Comparison of ENCODE assay signal across 1 cellular context in the genomic region with DNA sequence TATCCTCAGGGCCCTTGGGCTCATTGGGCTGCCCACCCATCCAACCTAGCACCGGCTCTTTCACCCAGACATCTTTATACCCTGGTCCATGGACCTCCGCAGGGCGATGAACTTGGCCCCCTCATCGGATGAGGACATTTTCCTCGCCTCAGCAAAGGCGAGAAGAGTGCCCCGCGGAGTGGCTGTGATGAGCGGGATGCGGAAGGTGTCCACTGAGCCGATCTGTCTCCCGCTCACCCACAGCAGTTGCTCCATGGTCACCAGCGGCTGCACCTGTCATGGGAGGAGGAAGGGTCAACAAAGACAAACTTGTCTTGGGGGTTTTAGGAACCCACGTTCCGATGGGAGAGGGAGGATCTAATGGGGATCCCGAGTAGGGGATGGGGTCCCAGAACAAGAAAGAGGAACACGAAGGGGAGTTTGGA.
TF ChIP-seq lines count a peak whose summit lies in the region.

No MANE protein-coding gene starts in this region.

TF ChIP-seq in GM12878, 131 proteins besides CTCF, POLR2A, EP300 and RAD21:
- TF ChIP-seq DPF2 (IDR thresholded peaks at IDR 0.05), result no peak
- TF ChIP-seq, protein P1, sequence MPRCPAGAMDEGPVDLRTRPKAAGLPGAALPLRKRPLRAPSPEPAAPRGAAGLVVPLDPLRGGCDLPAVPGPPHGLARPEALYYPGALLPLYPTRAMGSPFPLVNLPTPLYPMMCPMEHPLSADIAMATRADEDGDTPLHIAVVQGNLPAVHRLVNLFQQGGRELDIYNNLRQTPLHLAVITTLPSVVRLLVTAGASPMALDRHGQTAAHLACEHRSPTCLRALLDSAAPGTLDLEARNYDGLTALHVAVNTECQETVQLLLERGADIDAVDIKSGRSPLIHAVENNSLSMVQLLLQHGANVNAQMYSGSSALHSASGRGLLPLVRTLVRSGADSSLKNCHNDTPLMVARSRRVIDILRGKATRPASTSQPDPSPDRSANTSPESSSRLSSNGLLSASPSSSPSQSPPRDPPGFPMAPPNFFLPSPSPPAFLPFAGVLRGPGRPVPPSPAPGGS (IDR thresholded peaks at IDR 0.05; ENCODE audit: borderline replicate concordance, insufficient read depth, low read depth, low read length, poor library complexity, severe bottlenecking), result no peak
- TF ChIP-seq ZNF207 (IDR thresholded peaks at IDR 0.05; ENCODE audit: borderline replicate concordance), result no peak
- TF ChIP-seq, protein P2, sequence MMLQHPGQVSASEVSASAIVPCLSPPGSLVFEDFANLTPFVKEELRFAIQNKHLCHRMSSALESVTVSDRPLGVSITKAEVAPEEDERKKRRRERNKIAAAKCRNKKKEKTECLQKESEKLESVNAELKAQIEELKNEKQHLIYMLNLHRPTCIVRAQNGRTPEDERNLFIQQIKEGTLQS (IDR thresholded peaks at IDR 0.05; ENCODE audit: borderline replicate concordance, extremely low read depth, low read depth, low read length), result no peak
- no peak for TF ChIP-seq NRF1 (conservative IDR thresholded peaks at IDR 0.05; ENCODE audit: low read depth, low read length)
- no peak for TF ChIP-seq BRCA1 (IDR thresholded peaks at IDR 0.05; ENCODE audit: low read depth, low read length)
- TF ChIP-seq, protein P3, sequence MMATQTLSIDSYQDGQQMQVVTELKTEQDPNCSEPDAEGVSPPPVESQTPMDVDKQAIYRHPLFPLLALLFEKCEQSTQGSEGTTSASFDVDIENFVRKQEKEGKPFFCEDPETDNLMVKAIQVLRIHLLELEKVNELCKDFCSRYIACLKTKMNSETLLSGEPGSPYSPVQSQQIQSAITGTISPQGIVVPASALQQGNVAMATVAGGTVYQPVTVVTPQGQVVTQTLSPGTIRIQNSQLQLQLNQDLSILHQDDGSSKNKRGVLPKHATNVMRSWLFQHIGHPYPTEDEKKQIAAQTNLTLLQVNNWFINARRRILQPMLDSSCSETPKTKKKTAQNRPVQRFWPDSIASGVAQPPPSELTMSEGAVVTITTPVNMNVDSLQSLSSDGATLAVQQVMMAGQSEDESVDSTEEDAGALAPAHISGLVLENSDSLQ (IDR thresholded peaks at IDR 0.05), result no peak
- TF ChIP-seq HDGF (IDR thresholded peaks at IDR 0.05), result no peak
- no peak for TF ChIP-seq LARP7 (IDR thresholded peaks at IDR 0.05)
- TF ChIP-seq, protein P4, sequence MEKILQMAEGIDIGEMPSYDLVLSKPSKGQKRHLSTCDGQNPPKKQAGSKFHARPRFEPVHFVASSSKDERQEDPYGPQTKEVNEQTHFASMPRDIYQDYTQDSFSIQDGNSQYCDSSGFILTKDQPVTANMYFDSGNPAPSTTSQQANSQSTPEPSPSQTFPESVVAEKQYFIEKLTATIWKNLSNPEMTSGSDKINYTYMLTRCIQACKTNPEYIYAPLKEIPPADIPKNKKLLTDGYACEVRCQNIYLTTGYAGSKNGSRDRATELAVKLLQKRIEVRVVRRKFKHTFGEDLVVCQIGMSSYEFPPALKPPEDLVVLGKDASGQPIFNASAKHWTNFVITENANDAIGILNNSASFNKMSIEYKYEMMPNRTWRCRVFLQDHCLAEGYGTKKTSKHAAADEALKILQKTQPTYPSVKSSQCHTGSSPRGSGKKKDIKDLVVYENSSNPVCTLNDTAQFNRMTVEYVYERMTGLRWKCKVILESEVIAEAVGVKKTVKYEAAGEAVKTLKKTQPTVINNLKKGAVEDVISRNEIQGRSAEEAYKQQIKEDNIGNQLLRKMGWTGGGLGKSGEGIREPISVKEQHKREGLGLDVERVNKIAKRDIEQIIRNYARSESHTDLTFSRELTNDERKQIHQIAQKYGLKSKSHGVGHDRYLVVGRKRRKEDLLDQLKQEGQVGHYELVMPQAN (conservative IDR thresholded peaks at IDR 0.05), result no peak
- TF ChIP-seq EZH2 (IDR thresholded peaks at IDR 0.05; ENCODE audit: borderline replicate concordance, control insufficient read depth, low read depth, low read length), result no peak
- TF ChIP-seq, protein P5, sequence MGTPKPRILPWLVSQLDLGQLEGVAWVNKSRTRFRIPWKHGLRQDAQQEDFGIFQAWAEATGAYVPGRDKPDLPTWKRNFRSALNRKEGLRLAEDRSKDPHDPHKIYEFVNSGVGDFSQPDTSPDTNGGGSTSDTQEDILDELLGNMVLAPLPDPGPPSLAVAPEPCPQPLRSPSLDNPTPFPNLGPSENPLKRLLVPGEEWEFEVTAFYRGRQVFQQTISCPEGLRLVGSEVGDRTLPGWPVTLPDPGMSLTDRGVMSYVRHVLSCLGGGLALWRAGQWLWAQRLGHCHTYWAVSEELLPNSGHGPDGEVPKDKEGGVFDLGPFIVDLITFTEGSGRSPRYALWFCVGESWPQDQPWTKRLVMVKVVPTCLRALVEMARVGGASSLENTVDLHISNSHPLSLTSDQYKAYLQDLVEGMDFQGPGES (IDR thresholded peaks at IDR 0.05), result no peak
- TF ChIP-seq, protein P6, sequence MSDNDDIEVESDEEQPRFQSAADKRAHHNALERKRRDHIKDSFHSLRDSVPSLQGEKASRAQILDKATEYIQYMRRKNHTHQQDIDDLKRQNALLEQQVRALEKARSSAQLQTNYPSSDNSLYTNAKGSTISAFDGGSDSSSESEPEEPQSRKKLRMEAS (IDR thresholded peaks at IDR 0.05; ENCODE audit: low read depth, low read length), result no peak
